ENCODE assay signal across 8 cellular contexts in the genomic region with DNA sequence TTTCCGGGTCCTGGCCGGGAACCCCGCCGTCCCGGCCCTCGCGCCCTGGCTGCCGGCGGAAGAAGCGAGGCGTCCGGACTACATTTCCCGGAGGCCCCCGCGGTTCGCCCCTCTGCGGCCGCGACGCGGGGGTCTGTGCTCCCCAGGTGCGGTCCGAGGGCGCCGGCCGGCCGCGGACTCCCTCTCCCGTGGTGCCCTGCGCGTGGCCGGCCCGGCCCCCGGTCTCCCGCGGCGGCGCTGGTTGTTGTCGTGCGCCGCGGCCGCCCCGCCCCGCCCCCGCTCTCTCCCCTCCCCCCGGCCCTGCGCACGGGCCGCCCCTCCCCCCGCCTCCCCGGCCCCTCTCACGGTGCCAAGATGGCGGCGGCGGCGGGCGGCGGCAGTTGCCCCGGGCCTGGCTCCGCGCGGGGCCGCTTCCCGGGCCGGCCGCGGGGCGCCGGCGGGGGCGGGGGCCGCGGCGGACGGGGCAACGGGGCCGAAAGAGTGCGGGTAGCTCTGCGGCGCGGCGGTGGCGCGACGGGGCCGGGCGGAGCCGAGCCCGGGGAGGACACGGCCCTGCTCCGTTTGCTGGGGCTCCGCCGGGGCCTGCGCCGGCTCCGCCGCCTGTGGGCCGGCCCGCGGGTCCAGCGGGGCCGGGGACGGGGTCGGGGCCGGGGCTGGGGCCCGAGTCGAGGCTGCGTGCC. TPM values are rescaled to one million over a fixed set of nuclear protein-coding genes. Genes with fewer than 3 reads are reported as not detected.
DNase-seq lines count a peak whose midpoint lies in the region; ATAC-seq and TF ChIP-seq lines count a peak whose summit lies in the region.

A gene with protein sequence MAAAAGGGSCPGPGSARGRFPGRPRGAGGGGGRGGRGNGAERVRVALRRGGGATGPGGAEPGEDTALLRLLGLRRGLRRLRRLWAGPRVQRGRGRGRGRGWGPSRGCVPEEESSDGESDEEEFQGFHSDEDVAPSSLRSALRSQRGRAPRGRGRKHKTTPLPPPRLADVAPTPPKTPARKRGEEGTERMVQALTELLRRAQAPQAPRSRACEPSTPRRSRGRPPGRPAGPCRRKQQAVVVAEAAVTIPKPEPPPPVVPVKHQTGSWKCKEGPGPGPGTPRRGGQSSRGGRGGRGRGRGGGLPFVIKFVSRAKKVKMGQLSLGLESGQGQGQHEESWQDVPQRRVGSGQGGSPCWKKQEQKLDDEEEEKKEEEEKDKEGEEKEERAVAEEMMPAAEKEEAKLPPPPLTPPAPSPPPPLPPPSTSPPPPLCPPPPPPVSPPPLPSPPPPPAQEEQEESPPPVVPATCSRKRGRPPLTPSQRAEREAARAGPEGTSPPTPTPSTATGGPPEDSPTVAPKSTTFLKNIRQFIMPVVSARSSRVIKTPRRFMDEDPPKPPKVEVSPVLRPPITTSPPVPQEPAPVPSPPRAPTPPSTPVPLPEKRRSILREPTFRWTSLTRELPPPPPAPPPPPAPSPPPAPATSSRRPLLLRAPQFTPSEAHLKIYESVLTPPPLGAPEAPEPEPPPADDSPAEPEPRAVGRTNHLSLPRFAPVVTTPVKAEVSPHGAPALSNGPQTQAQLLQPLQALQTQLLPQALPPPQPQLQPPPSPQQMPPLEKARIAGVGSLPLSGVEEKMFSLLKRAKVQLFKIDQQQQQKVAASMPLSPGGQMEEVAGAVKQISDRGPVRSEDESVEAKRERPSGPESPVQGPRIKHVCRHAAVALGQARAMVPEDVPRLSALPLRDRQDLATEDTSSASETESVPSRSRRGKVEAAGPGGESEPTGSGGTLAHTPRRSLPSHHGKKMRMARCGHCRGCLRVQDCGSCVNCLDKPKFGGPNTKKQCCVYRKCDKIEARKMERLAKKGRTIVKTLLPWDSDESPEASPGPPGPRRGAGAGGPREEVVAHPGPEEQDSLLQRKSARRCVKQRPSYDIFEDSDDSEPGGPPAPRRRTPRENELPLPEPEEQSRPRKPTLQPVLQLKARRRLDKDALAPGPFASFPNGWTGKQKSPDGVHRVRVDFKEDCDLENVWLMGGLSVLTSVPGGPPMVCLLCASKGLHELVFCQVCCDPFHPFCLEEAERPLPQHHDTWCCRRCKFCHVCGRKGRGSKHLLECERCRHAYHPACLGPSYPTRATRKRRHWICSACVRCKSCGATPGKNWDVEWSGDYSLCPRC (N-terminal part only) (plus strand): TSS at position 339 of the 680 bp plus-strand sequence. CDS start 16 bp downstream, at position 355.

- peak within 1 kb of the TSS; percentile 93 for H3K4me3 ChIP-seq in SK-N-MC
- H3K4me3 ChIP-seq in mesendoderm (ENCODE audit: low read length) = peak within 1 kb of the TSS; percentile 90
- peak within 1 kb of the TSS; percentile 94 for H3K4me3 ChIP-seq in upper lobe of right lung

- peak; percentile 47 for ATAC-seq in HG03175 (IDR thresholded peaks at IDR 0.05; ENCODE audit: unreplicated experiment)
- ATAC-seq in effector memory CD8-positive, alpha-beta T cell (replicated peaks) = peak; percentile 33
- peak; percentile 78 for ATAC-seq in upper lobe of right lung

- peak within 1 kb of the TSS; percentile 91 to 96 for H3K27ac Mint-ChIP-seq in effector memory CD8-positive, alpha-beta T cell

- H2BK15ac ChIP-seq in mesendoderm (replicated peaks; ENCODE audit: low read depth) = no peak within 1 kb of the TSS

- no peaks in the 10 kb centered on the region for H3K27me3 ChIP-seq in mesendoderm (ENCODE audit: insufficient read depth, low read length, poor library complexity)
- no peaks in the 10 kb centered on the region for H3K27me3 ChIP-seq in upper lobe of right lung

- no CpG with 5 or more reads among the region's 109 CpGs for WGBS in mesendoderm (ENCODE audit: extremely low coverage, insufficient coverage, low lambda C conversion rate)

- H3K4me3 Mint-ChIP-seq in effector memory CD8-positive, alpha-beta T cell = peak within 1 kb of the TSS; percentile 89 to 91

- H3K4ac ChIP-seq in mesendoderm (ENCODE audit: low read depth, low read length) = peak within 1 kb of the TSS; percentile 79

- H2BK5ac ChIP-seq in mesendoderm (ENCODE audit: low read length) = peak within 1 kb of the TSS; percentile 45

- H3K9ac ChIP-seq in SK-N-MC (ENCODE audit: insufficient read length) = peak within 1 kb of the TSS; percentile 92
- H3K9ac ChIP-seq in mesendoderm (ENCODE audit: low read length) = peak within 1 kb of the TSS; percentile 95

- H3K4me1 ChIP-seq in mesendoderm (ENCODE audit: control insufficient read depth, low read depth, low read length) (peaks cover 5% of the 10 kb centered on the region), upper lobe of right lung (peaks cover 24% of the 10 kb centered on the region)

- H4K8ac ChIP-seq in mesendoderm (ENCODE audit: low read depth, low read length) = no peak within 1 kb of the TSS

- H3K18ac ChIP-seq in mesendoderm (ENCODE audit: low read length) = peak within 1 kb of the TSS; percentile 77

- H3K4me1 Mint-ChIP-seq in effector memory CD8-positive, alpha-beta T cell (ENCODE audit: low read depth in 2 of 2) = peaks cover 48 to 54% of the 10 kb centered on the region in 2 donors

- intact Hi-C loops in upper lobe of right lung (cut with DNase I) = no loop called here

- H4K5ac ChIP-seq in mesendoderm (ENCODE audit: low read length) = no peak within 1 kb of the TSS

- H2BK120ac ChIP-seq in mesendoderm (ENCODE audit: low read depth, low read length) = no peak within 1 kb of the TSS

- no peaks in the 10 kb centered on the region for H3K9me3 Mint-ChIP-seq in effector memory CD8-positive, alpha-beta T cell

- H3K36me3 Mint-ChIP-seq in effector memory CD8-positive, alpha-beta T cell (ENCODE audit: insufficient read depth) = peaks cover 44% of the 10 kb centered on the region

- peaks cover 13% of the 10 kb centered on the region for H3K79me2 ChIP-seq in mesendoderm (ENCODE audit: control insufficient read depth, insufficient read depth, low read length)

- H3K79me1 ChIP-seq in mesendoderm (ENCODE audit: low read length) = peaks cover 13% of the 10 kb centered on the region

- TF ChIP-seq CTCF in upper lobe of right lung (IDR thresholded peaks at IDR 0.05) = no peak

- H3K36me3 ChIP-seq in SK-N-MC (ENCODE audit: insufficient read depth, low read length) (peaks cover 20% of the 10 kb centered on the region; the same call in 1 of the 2 replicates), mesendoderm (ENCODE audit: control insufficient read depth, insufficient read depth, low read length) (peaks cover 6% of the 10 kb centered on the region), upper lobe of right lung (peaks cover 26% of the 10 kb centered on the region)

- H3K56ac ChIP-seq in mesendoderm (ENCODE audit: low read length) = peak within 1 kb of the TSS; percentile 98

- no peak within 1 kb of the TSS for H2AK5ac ChIP-seq in mesendoderm (ENCODE audit: low read length)

- peaks cover 0 to 7% of the 10 kb centered on the region in 2 donors for H3K27me3 Mint-ChIP-seq in effector memory CD8-positive, alpha-beta T cell

- H3K27ac ChIP-seq in SK-N-MC (peak within 1 kb of the TSS; percentile 76; the same call in 1 of the 2 replicates), mesendoderm (ENCODE audit: low read depth, low read length) (peak within 1 kb of the TSS; percentile 90), upper lobe of right lung (peak within 1 kb of the TSS; percentile 85)

- H3K23ac ChIP-seq in mesendoderm (ENCODE audit: low read length) = peak within 1 kb of the TSS; percentile 7

- H3K9me3 ChIP-seq in SK-N-MC (ENCODE audit: low read depth, low read length) (no peaks in the 10 kb centered on the region), upper lobe of right lung (no peaks in the 10 kb centered on the region)

- DNase-seq in SHP77 (lab: John Stamatoyannopoulos, UW) (peak; percentile 93 to 95), SHP77 treated with DMSO at 0.1 percent for 48 hours (lab: John Stamatoyannopoulos, UW) (no peak), SK-N-MC (ENCODE audit: low read depth, low spot score) (no peak), mesendoderm (no peak), upper lobe of right lung (no peak), NCI-H1105 (lab: John Stamatoyannopoulos, UW) (no peak)
- no peak for DNase-seq in effector memory CD8-positive, alpha-beta T cell

- H3K4me2 ChIP-seq in mesendoderm (ENCODE audit: low read length) = peak within 1 kb of the TSS; percentile 99

RNA-seq across cellular contexts. Expression of the gene that starts here (rescaled TPM):
- 13.9 TPM for polyA plus RNA-seq in mesendoderm (2013, experiment 1 of 2)
- polyA plus RNA-seq in mesendoderm (2013, experiment 2 of 2) = 13.0 TPM
- total RNA-seq in upper lobe of right lung = 36.6 TPM

Comparison
In these comparisons a context has a peak if more than half of its experiments do, and no peak if none do; other contexts are left out.
1. DNase-seq: peak in SHP77 (2 of 2); none in SHP77 treated with DMSO at 0.1 percent for 48 hours (single experiment), SK-N-MC (single experiment), effector memory CD8-positive, alpha-beta T cell (0 of 3), mesendoderm (single experiment), upper lobe of right lung (single experiment) and NCI-H1105 (single experiment).
2. Peak in every context shown above with its lines, with median percentiles within 50 percentile points of each other: ATAC-seq, H3K27ac ChIP-seq and H3K4me3 ChIP-seq.